ENCODE assay signal across 1 cellular context in the genomic region with DNA sequence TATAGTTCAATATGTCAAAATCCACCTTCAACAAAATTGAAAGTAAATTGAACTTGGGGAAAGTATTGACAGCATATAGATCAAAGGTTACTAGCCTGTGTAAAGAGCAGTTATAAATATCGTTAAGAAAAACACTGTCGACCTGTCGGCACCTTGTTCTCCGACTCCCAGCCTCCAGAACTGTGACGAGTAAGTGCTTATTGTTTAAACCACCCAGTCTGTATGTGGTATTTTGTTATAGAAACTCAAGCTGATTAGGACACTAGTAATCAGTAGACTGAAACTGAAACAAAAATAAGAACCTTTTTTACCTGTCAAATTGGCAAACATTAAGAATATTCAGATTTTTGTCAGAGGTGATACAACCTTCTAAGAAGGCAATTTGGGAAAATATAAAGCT.
TF ChIP-seq lines count a peak whose summit lies in the region.

No MANE protein-coding gene starts in this region.

TF ChIP-seq in liver, 16 proteins besides CTCF, POLR2A, EP300 and RAD21:
- peak; percentile 6 to 35 for TF ChIP-seq HNF4A (conservative IDR thresholded peaks at IDR 0.05)
- peak in 1 of 2 donors; percentile 33 for TF ChIP-seq RXRA (IDR thresholded peaks at IDR 0.05)
- peak; percentile 36 for TF ChIP-seq SP1 (IDR thresholded peaks at IDR 0.05)
- TF ChIP-seq, protein P1, sequence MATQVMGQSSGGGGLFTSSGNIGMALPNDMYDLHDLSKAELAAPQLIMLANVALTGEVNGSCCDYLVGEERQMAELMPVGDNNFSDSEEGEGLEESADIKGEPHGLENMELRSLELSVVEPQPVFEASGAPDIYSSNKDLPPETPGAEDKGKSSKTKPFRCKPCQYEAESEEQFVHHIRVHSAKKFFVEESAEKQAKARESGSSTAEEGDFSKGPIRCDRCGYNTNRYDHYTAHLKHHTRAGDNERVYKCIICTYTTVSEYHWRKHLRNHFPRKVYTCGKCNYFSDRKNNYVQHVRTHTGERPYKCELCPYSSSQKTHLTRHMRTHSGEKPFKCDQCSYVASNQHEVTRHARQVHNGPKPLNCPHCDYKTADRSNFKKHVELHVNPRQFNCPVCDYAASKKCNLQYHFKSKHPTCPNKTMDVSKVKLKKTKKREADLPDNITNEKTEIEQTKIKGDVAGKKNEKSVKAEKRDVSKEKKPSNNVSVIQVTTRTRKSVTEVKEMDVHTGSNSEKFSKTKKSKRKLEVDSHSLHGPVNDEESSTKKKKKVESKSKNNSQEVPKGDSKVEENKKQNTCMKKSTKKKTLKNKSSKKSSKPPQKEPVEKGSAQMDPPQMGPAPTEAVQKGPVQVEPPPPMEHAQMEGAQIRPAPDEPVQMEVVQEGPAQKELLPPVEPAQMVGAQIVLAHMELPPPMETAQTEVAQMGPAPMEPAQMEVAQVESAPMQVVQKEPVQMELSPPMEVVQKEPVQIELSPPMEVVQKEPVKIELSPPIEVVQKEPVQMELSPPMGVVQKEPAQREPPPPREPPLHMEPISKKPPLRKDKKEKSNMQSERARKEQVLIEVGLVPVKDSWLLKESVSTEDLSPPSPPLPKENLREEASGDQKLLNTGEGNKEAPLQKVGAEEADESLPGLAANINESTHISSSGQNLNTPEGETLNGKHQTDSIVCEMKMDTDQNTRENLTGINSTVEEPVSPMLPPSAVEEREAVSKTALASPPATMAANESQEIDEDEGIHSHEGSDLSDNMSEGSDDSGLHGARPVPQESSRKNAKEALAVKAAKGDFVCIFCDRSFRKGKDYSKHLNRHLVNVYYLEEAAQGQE (IDR thresholded peaks at IDR 0.05), result no peak
TF ChIP-seq in liver: peak in this region for 3.
